Comparison of ENCODE assay signal across 24 cellular contexts in genomic region chr11:21944577-21944976, GRCh38.
"Had no signal": no experiment of that assay in that cellular context is flagged by ENCODE, and none has a peak within 500 bp of the region (broad histone marks: within the 10 kb centered on the region; RNA-seq: fewer than 3 reads in every experiment).

No MANE protein-coding gene starts in this region.

- DNase-seq: glutamatergic neuron; heart left ventricle; kidney glomerular epithelial cell; left cardiac atrium; left lung; lower lobe of right lung; mammary epithelial cell; mesenchymal stem cell; naive thymus-derived CD8-positive, alpha-beta T cell; nucleus accumbens; psoas muscle; sigmoid colon; small intestine; spleen; stimulated activated CD4-positive, alpha-beta T cell treated with anti-CD3 and anti-CD28 coated beads, Interleukin-4, amount 100 ng/mL, for 24 hours; stimulated activated naive CD4-positive, alpha-beta T cell; tibial artery; trophoblast cell; upper lobe of right lung had no signal

- H3K9me3 ChIP-seq: heart left ventricle, lower lobe of right lung, psoas muscle, sigmoid colon, thoracic aorta, tibial artery, upper lobe of right lung had no signal

- H3K27ac ChIP-seq: hepatocyte, left lung, lower lobe of right lung, parathyroid adenoma, psoas muscle, sigmoid colon, suprapubic skin, tibial artery, upper lobe of right lung had no signal

- ATAC-seq: left cardiac atrium; left lung; lower lobe of right lung; naive thymus-derived CD8-positive, alpha-beta T cell; psoas muscle; stimulated activated effector memory CD8-positive, alpha-beta T cell treated with anti-CD3 and anti-CD28 coated beads, Interleukin-12 subunit alpha, Interleukin-12 subunit beta, amount 100 ng/mL, for 72 hours; upper lobe of right lung had no signal

- H3K36me3 ChIP-seq: heart left ventricle, left lung, lower lobe of right lung, sigmoid colon, spleen, suprapubic skin, thoracic aorta, tibial artery, upper lobe of right lung had no signal

- H3K4me1 ChIP-seq: left lung, lower lobe of right lung, parathyroid adenoma, psoas muscle, sigmoid colon, spleen, suprapubic skin, tibial artery, upper lobe of right lung had no signal

- H3K4me3 ChIP-seq: heart left ventricle, hepatocyte, left lung, lower lobe of right lung, psoas muscle, sigmoid colon, spleen, suprapubic skin, thoracic aorta, tibial artery, upper lobe of right lung had no signal

- H3K27me3 ChIP-seq: heart left ventricle, hepatocyte, left lung, sigmoid colon, spleen, suprapubic skin, tibial artery, upper lobe of right lung had no signal
